21 cellular contexts compared by ENCODE assay signal in genomic region chr2:2777876-2778275, GRCh38.
"Had no signal": no experiment of that assay in that cellular context is flagged by ENCODE, and none has a peak within 500 bp of the region (broad histone marks: within the 10 kb centered on the region; RNA-seq: fewer than 3 reads in every experiment).

No MANE protein-coding gene starts in this region.

- H3K36me3 ChIP-seq: esophagus muscularis mucosa, gastroesophageal sphincter, heart left ventricle, lower lobe of right lung had no signal

- H3K27ac ChIP-seq: coronary artery, esophagus muscularis mucosa, foreskin keratinocyte, gastroesophageal sphincter, heart left ventricle, hepatocyte, lower lobe of right lung had no signal

- H3K9me3 ChIP-seq: esophagus muscularis mucosa, gastroesophageal sphincter, heart left ventricle, lower lobe of right lung had no signal

- H3K79me2 ChIP-seq: hepatocyte had no signal

- H3K4me2 ChIP-seq: hepatocyte had no signal

- DNase-seq: dermis blood vessel endothelial cell; effector CD4-positive, alpha-beta T cell; effector memory CD4-positive, alpha-beta T cell; foreskin keratinocyte; heart left ventricle; hypothalamus; immature natural killer cell; islet precursor cell; kidney; kidney glomerular epithelial cell; left colon; left ventricle myocardium superior; lower lobe of right lung; mesenchymal stem cell; mucosa of descending colon; naive B cell had no signal

- H3K27me3 ChIP-seq: dorsolateral prefrontal cortex, foreskin keratinocyte, heart left ventricle, hepatocyte had no signal

- H3K4me3 ChIP-seq: coronary artery, dorsolateral prefrontal cortex, esophagus muscularis mucosa, gastroesophageal sphincter, heart left ventricle, hepatocyte, lower lobe of right lung, mucosa of descending colon had no signal

- H2AFZ ChIP-seq: hepatocyte had no signal

- H3K4me1 ChIP-seq: esophagus muscularis mucosa, gastroesophageal sphincter, heart left ventricle, lower lobe of right lung had no signal
